ENCODE assay signal across 8 cellular contexts in genomic region chr14:50943943-50944646, GRCh38. TPM values are rescaled to one million over a fixed set of nuclear protein-coding genes. Genes with fewer than 3 reads are reported as not detected.
DNase-seq lines count a peak whose midpoint lies in the region; ATAC-seq and TF ChIP-seq lines count a peak whose summit lies in the region.

PYGL (minus strand) TSS chr14:50944483; CDS start chr14:50944403, 80 bp downstream.

- H3K4me3 Mint-ChIP-seq in CD8-positive, alpha-beta T cell: peak within 1 kb of the TSS; percentile 86

- peaks cover 10% of the 10 kb centered on the region for H3K4me1 ChIP-seq in CD8-positive, alpha-beta T cell (ENCODE audit: insufficient read depth, low read length)
- H3K4me1 ChIP-seq in duodenal mucosa (ENCODE audit: control insufficient read depth in 1 of 2, insufficient read depth in 2 of 2, low read length in 2 of 2): peaks cover 0 to 18% of the 10 kb centered on the region in 2 donors
- H3K4me1 ChIP-seq in right lobe of liver: peaks cover 0 to 29% (median 0%) of the 10 kb centered on the region in 4 donors

- peak; percentile 88 for TF ChIP-seq POLR2A in right lobe of liver (IDR thresholded peaks at IDR 0.05)

- H3K27me3 ChIP-seq in CD8-positive, alpha-beta T cell (ENCODE audit: insufficient read depth, low read length): peaks cover 13% of the 10 kb centered on the region
- H3K27me3 ChIP-seq in duodenal mucosa (ENCODE audit: control insufficient read depth in 1 of 2, insufficient read depth in 2 of 2, low read length in 2 of 2) (peaks cover 8 to 15% of the 10 kb centered on the region in 2 donors), right lobe of liver (no peaks in the 10 kb centered on the region)

- no peaks in the 10 kb centered on the region for H3K36me3 ChIP-seq in CD8-positive, alpha-beta T cell (ENCODE audit: insufficient read depth, low read length)
- H3K36me3 ChIP-seq in duodenal mucosa (ENCODE audit: control insufficient read depth in 1 of 2, insufficient read depth in 2 of 2, low read length in 2 of 2) (no peaks in the 10 kb centered on the region), right lobe of liver (no peaks in the 10 kb centered on the region)

- no peak for TF ChIP-seq CTCF in CD8-positive, alpha-beta T cell (IDR thresholded peaks at IDR 0.05)
- TF ChIP-seq CTCF in right lobe of liver (IDR thresholded peaks at IDR 0.05): no peak

- no peaks in the 10 kb centered on the region for H3K36me3 Mint-ChIP-seq in CD8-positive, alpha-beta T cell

- no peaks in the 10 kb centered on the region for H3K9me3 Mint-ChIP-seq in CD8-positive, alpha-beta T cell

- H3K9me3 ChIP-seq in CD8-positive, alpha-beta T cell (ENCODE audit: low read length): no peaks in the 10 kb centered on the region
- H3K9me3 ChIP-seq in duodenal mucosa (ENCODE audit: control insufficient read depth in 1 of 2, low read length in 2 of 2) (no peaks in the 10 kb centered on the region), right lobe of liver (no peaks in the 10 kb centered on the region)

- peak; percentile 42 for ATAC-seq in CD8-positive, alpha-beta T cell
- peak; percentile 88 for ATAC-seq in GM19438 (IDR thresholded peaks at IDR 0.05; ENCODE audit: low read depth, unreplicated experiment)
- peak; percentile 84 to 95 (median 90) for ATAC-seq in right lobe of liver

- peaks cover 41% of the 10 kb centered on the region for H3K27me3 Mint-ChIP-seq in CD8-positive, alpha-beta T cell (ENCODE audit: low read depth)

- H3K4me1 Mint-ChIP-seq in CD8-positive, alpha-beta T cell (ENCODE audit: low read depth): peaks cover 16% of the 10 kb centered on the region

- no peak within 1 kb of the TSS for H3K27ac Mint-ChIP-seq in CD8-positive, alpha-beta T cell

- POLR2A ChIA-PET in CD8-positive, alpha-beta T cell (lab: Charles Lee): no interaction called here

- 0% methylated on average over 7 of the region's 74 CpGs for WGBS in right lobe of liver (ENCODE audit: insufficient coverage, low coverage, low lambda C conversion rate, missing lambda C conversion rate)

- peak within 1 kb of the TSS; percentile 52 to 54 for H3K9ac ChIP-seq in duodenal mucosa (ENCODE audit: low read depth in 1 of 2, low read length in 2 of 2)

- intact Hi-C loops in CD8-positive, alpha-beta T cell (cut with DNase I, micrococcal nuclease): no loop called here
- intact Hi-C loops in right lobe of liver (cut with DNase I): no loop called here

- DNase-seq in CD8-positive, alpha-beta T cell: peak in 3 of 7 experiments; percentile 16 to 51 (median 20)
- peak; percentile 71 to 74 for DNase-seq in Kasumi-1 (lab: John Stamatoyannopoulos, UW)
- DNase-seq in T1000 (lab: John Stamatoyannopoulos, UW): peak; percentile 57
- peak; percentile 92 for DNase-seq in right lobe of liver
- peak; percentile 18 to 28 for DNase-seq in stimulated activated CD8-positive, alpha-beta memory T cell treated with anti-CD3 and anti-CD28 coated beads, Interleukin-15, amount 100 ng/mL, for 48 hours (ENCODE audit: low read depth in 2 of 2)
- DNase-seq in DMS153 treated with DMSO at 0.1 percent for 48 hours (lab: John Stamatoyannopoulos, UW; ENCODE audit: unreplicated experiment): no peak

- CTCF ChIA-PET in CD8-positive, alpha-beta T cell (lab: Charles Lee): interaction anchor here (1.0 to 1.4 kb wide), 2 partner anchors 10 to 13 kb away, joined by 3 read pairs; no protein-coding TSS in a partner anchor

- H3K4me3 ChIP-seq in CD8-positive, alpha-beta T cell (ENCODE audit: low read depth, low read length): peak within 1 kb of the TSS; percentile 74
- H3K4me3 ChIP-seq in duodenal mucosa (ENCODE audit: low read depth in 1 of 2, low read length in 2 of 2) (peak within 1 kb of the TSS; percentile 79 to 86), right lobe of liver (peak within 1 kb of the TSS; percentile 69 to 86 (median 73))

- no peak within 1 kb of the TSS for H3K27ac ChIP-seq in CD8-positive, alpha-beta T cell (ENCODE audit: low read depth, low read length)
- H3K27ac ChIP-seq in duodenal mucosa (ENCODE audit: low read depth, low read length) (peak within 1 kb of the TSS; percentile 36), right lobe of liver (peak within 1 kb of the TSS; percentile 86 to 94 (median 87))

RNA-seq across cellular contexts. Expression of gene PYGL, which starts in this region (rescaled TPM):
- total RNA-seq in CD8-positive, alpha-beta T cell: under 1 TPM in 1 of 2 experiments, not detected in 1; 0.36 TPM
- 100 to 1,000 TPM in 3 of 6 experiments, 10 to 100 TPM in 3; 80.1 to 130 (median 107) TPM for total RNA-seq in right lobe of liver

Comparison
In these comparisons a context has a peak if more than half of its experiments do, and no peak if none do; other contexts are left out.
1. RNA of gene PYGL (total RNA-seq): 80.1 to 130 TPM in right lobe of liver; 0.36 TPM in CD8-positive, alpha-beta T cell; every median in the first group is over 10 times any median in the second.
2. Peak in ATAC-seq and H3K4me3 ChIP-seq in CD8-positive, alpha-beta T cell; RNA of the gene not detected or under 1 TPM.
3. Peak in every context shown above with its lines, with median percentiles within 50 percentile points of each other: ATAC-seq and H3K4me3 ChIP-seq.